In genomic region chr12:114982760-114983159, GRCh38 we compare ENCODE assay signal across 18 cellular contexts.
DNase-seq lines count a peak whose midpoint lies in the region; ATAC-seq and TF ChIP-seq lines count a peak whose summit lies in the region.
"Had no signal": no experiment of that assay in that cellular context is flagged by ENCODE, and none has a peak within 500 bp of the region (broad histone marks: within the 10 kb centered on the region; RNA-seq: fewer than 3 reads in every experiment).

No MANE protein-coding gene starts in this region.

- TF ChIP-seq CTCF in cardiac fibroblast (IDR thresholded peaks at IDR 0.05; ENCODE audit: low read depth, low read length) = no peak

- H3K4me3 ChIP-seq in cardiac fibroblast (replicated peaks in 1 of 2; ENCODE audit: low read depth in 2 of 2, low read length in 2 of 2) = no peak overlapping the region

- DNase-seq in NCI-H1105 treated with DMSO at 0.1 percent for 48 hours (lab: John Stamatoyannopoulos, UW) (peak; percentile 8), NCI-H1105 (lab: John Stamatoyannopoulos, UW) (no peak), NCI-H82 treated with DMSO at 0.1 percent for 48 hours (lab: John Stamatoyannopoulos, UW; ENCODE audit: unreplicated experiment) (peak; percentile 27), cardiac fibroblast (ENCODE audit: low read depth in 2 of 2) (peak; percentile 17 to 31), left lobe of liver (ENCODE audit: low spot score) (no peak), HK-2 (ENCODE audit: unreplicated experiment) (no peak), medulla oblongata (ENCODE audit: extremely low spot score) (no peak)
- DNase-seq: activated CD8-positive, alpha-beta T cell treated with anti-CD3 and anti-CD28 coated beads, Interleukin-2, amount 10 ng/mL, durations not matched to agents 7 days and 5 days; amniotic stem cell; DMS79 treated with DMSO at 0.1 percent for 48 hours; head of caudate nucleus; Karpas-422; kidney glomerular epithelial cell; midbrain; NCI-H146; NCI-H510A; WERI-Rb-1 had no signal

- ATAC-seq in left lobe of liver = peak; percentile 53
- ATAC-seq in GM21423 (IDR thresholded peaks at IDR 0.05; ENCODE audit: unreplicated experiment) = no peak
- ATAC-seq: activated CD8-positive, alpha-beta T cell treated with anti-CD3 and anti-CD28 coated beads, Interleukin-2, amount 10 ng/mL, durations not matched to agents 7 days and 5 days had no signal

Comparison
In these comparisons a context has a peak if more than half of its experiments do, and no peak if none do; other contexts are left out.
1. DNase-seq: peak in NCI-H1105 treated with DMSO at 0.1 percent for 48 hours (single experiment), NCI-H82 treated with DMSO at 0.1 percent for 48 hours (single experiment) and cardiac fibroblast (2 of 2); none in NCI-H1105 (single experiment), left lobe of liver (single experiment), HK-2 (single experiment) and medulla oblongata (single experiment).